ENCODE assay signal across 1 cellular context in the genomic region with DNA sequence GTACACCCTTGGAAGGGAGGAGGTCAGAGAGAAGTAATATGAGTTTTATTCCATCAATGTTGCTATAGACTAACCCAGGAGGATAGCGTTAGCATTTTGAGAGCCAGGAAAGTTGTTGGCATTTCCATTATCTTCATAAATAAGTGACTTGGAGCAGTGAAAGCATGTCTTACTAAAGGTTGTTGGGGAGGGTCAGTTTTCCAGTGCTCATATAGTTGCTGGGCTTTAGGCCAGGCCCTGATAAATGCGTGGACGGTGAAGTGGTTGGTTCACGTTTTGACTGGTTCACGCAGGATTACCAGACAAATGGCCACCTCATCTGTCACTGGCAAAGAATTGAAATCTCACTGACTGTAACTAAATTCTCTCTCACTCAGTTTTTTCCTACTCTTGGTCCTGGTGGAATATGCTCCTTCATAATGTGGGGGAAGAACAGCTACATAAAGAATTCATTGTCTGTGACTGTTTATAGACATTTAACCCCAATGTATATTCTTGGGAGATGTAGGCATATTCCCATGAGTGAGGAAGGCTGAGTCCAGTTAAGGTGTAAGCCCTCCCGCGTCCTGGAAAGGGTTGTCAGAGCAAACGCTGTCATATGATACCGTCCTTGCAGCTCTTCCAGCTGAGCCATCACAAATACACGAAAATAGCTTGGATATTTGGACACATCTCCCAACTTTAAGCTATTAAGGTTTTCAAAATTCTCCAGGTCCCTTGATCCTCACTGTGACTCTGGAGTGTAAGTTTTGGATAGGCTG.
TF ChIP-seq lines count a peak whose summit lies in the region.

No MANE protein-coding gene starts in this region.

TF ChIP-seq in IMR-90, 13 proteins besides CTCF, POLR2A, EP300 and RAD21:
- TF ChIP-seq MXI1 (IDR thresholded peaks at IDR 0.05; ENCODE audit: borderline replicate concordance, low read depth, low read length) = no peak
- no peak for TF ChIP-seq SMC3 (IDR thresholded peaks at IDR 0.05; ENCODE audit: low read depth, low read length)
- no peak for TF ChIP-seq CEBPB (IDR thresholded peaks at IDR 0.05; ENCODE audit: low read depth, low read length)
TF ChIP-seq in IMR-90: peak in this region for 0.
